Comparison of ENCODE assay signal across 9 cellular contexts in genomic region chr14:75132374-75133086, GRCh38. TPM values are rescaled to one million over a fixed set of nuclear protein-coding genes. Genes with fewer than 3 reads are reported as not detected.
DNase-seq lines count a peak whose midpoint lies in the region; ATAC-seq and TF ChIP-seq lines count a peak whose summit lies in the region.
"Had no signal": no experiment of that assay in that cellular context is flagged by ENCODE, and none has a peak within 500 bp of the region (broad histone marks: within the 10 kb centered on the region; RNA-seq: fewer than 3 reads in every experiment).

No MANE protein-coding gene starts in this region.

- H3K4me3 ChIP-seq in astrocyte of the spinal cord (ENCODE audit: low read depth, low read length) = no peak overlapping the region
- no peak overlapping the region for H3K4me3 ChIP-seq in hepatocyte
- H3K4me3 ChIP-seq in skeletal muscle satellite cell (ENCODE audit: low read length) = no peak overlapping the region
- H3K4me3 ChIP-seq: BLaER1 had no signal

- no peaks in the 10 kb centered on the region for H3K36me3 ChIP-seq in hepatocyte (replicated peaks; ENCODE audit: insufficient read depth, low read depth)
- peaks cover 29% of the 10 kb centered on the region for H3K36me3 ChIP-seq in skeletal muscle satellite cell (ENCODE audit: insufficient read depth, low read length)

- no peaks in the 10 kb centered on the region for H3K9me2 ChIP-seq in hepatocyte (replicated peaks; ENCODE audit: insufficient read depth)

- peak overlapping the region; percentile 29 for H3K27ac ChIP-seq in hepatocyte
- H3K27ac ChIP-seq: BLaER1 had no signal

- H3K4me2 ChIP-seq in hepatocyte = no peak overlapping the region
- no peak overlapping the region for H3K4me2 ChIP-seq in skeletal muscle satellite cell (ENCODE audit: low read length)
- H3K4me2 ChIP-seq: BLaER1 had no signal

- no peak for ATAC-seq in GM18861 (IDR thresholded peaks at IDR 0.05; ENCODE audit: unreplicated experiment)

- no peaks in the 10 kb centered on the region for H4K20me1 ChIP-seq in hepatocyte (ENCODE audit: insufficient read depth, poor library complexity, severe bottlenecking)

- in situ Hi-C loops in astrocyte of the spinal cord (cut with HindIII; ENCODE audit: low sequenced_read_pairs) = no loop called here

- H2AFZ ChIP-seq in hepatocyte = no peak overlapping the region

- peaks cover 10% of the 10 kb centered on the region for H3K79me2 ChIP-seq in hepatocyte

- H3K9me3 ChIP-seq in hepatocyte (ENCODE audit: low read depth) (no peaks in the 10 kb centered on the region), skeletal muscle satellite cell (replicated peaks; ENCODE audit: low read length) (no peaks in the 10 kb centered on the region)

- WGBS in hepatocyte (ENCODE audit: low lambda C conversion rate, missing lambda C conversion rate) = 45% methylated on average over 3 of the region's 4 CpGs

- TF ChIP-seq CTCF in astrocyte of the spinal cord (IDR thresholded peaks at IDR 0.05; ENCODE audit: low read depth, low read length) (peak; percentile 65), hepatocyte (IDR thresholded peaks at IDR 0.05; ENCODE audit: poor library complexity) (peak; percentile 82)

- peak overlapping the region; percentile 14 for H3K9ac ChIP-seq in skeletal muscle satellite cell (ENCODE audit: low read depth, low read length)
- H3K9ac ChIP-seq: BLaER1 had no signal

- H3K4me1 ChIP-seq in hepatocyte (ENCODE audit: insufficient read depth) (no peaks in the 10 kb centered on the region), skeletal muscle satellite cell (ENCODE audit: control insufficient read depth, insufficient read depth, low read length) (peaks cover 6% of the 10 kb centered on the region)

- peak; percentile 35 for DNase-seq in NCI-H146 (lab: John Stamatoyannopoulos, UW)
- DNase-seq in NCI-H146 treated with DMSO at 0.1 percent for 48 hours (lab: John Stamatoyannopoulos, UW; ENCODE audit: unreplicated experiment) = no peak
- DNase-seq in M059J (ENCODE audit: low read depth) = peak; percentile 75
- DNase-seq in RPMI7951 (ENCODE audit: low read depth) = peak; percentile 67
- peak; percentile 75 for DNase-seq in astrocyte of the spinal cord (ENCODE audit: low read depth, low spot score)
- DNase-seq in hepatocyte (ENCODE audit: low spot score) = peak; percentile 86

- H3K27me3 ChIP-seq in hepatocyte = no peaks in the 10 kb centered on the region
- no peaks in the 10 kb centered on the region for H3K27me3 ChIP-seq in skeletal muscle satellite cell (ENCODE audit: control insufficient read depth, insufficient read depth, low read length)
- H3K27me3 ChIP-seq: BLaER1 had no signal

RNA-seq across cellular contexts. Expression of gene NEK9, which starts 5.7 kb away (rescaled TPM):
- 16.4 and 21.5 TPM in 2 replicates for total RNA-seq in M059J (2014; rRNA removed; shearing (Covaris generic))
- 11.1 and 16.0 TPM in 2 replicates for total RNA-seq in RPMI7951 (2014; rRNA removed; shearing (Covaris generic))
- total RNA-seq in hepatocyte = 19.5 and 21.1 TPM in 2 replicates
- 8.8 and 12.9 TPM in 2 replicates for polyA plus RNA-seq in hepatocyte
- total RNA-seq in skeletal muscle satellite cell (2012; rRNA removed) = 26.6 and 31.2 TPM in 2 replicates

RNA-seq across cellular contexts. Expression of gene TMED10, which starts 43.9 kb away (rescaled TPM):
- total RNA-seq in M059J (2014; rRNA removed; shearing (Covaris generic)) = 373 and 460 TPM in 2 replicates
- total RNA-seq in RPMI7951 (2014; rRNA removed; shearing (Covaris generic)) = 201 and 247 TPM in 2 replicates
- 375 and 378 TPM in 2 replicates for total RNA-seq in hepatocyte
- polyA plus RNA-seq in hepatocyte = 390 and 411 TPM in 2 replicates
- 226 and 241 TPM in 2 replicates for total RNA-seq in skeletal muscle satellite cell (2012; rRNA removed)
